21 cellular contexts compared by ENCODE assay signal in the genomic region with DNA sequence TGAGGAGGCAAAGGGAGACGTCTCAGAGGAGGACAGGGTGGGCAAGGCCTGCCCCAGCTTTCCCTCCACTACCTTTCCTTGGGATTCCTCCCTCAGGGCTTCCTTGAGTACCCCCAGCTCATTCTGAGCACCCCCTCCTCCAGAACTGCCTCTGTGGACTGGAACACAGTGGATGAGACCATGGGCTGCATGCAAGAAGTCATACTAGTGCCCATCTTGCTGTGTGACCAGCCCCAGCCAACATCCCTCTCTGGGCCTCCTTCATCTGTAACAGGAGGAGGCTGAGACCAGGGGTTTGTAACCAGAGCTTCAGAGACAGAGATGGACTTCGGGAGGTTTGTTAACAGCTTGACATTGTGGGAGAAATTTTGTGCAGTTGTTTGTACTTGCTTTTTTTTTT. TPM values are rescaled to one million over a fixed set of nuclear protein-coding genes. Genes with fewer than 3 reads are reported as not detected.
A peak's percentile ranks its signal among the peaks of the same experiment; 100 is the strongest.
DNase-seq lines count a peak whose midpoint lies in the region; TF ChIP-seq lines count a peak whose summit lies in the region.
"Had no signal": no experiment of that assay in that cellular context is flagged by ENCODE, and none has a peak within 500 bp of the region (broad histone marks: within the 10 kb centered on the region; RNA-seq: fewer than 3 reads in every experiment).

No MANE protein-coding gene starts in this region.

- H4K20me1 ChIP-seq in MM.1S (ENCODE audit: insufficient read depth, low read length): no peaks in the 10 kb centered on the region

- TF ChIP-seq CTCF in MM.1S (IDR thresholded peaks at IDR 0.05; ENCODE audit: low read length) (no peak), coronary artery (IDR thresholded peaks at IDR 0.05) (no peak)

- no peak overlapping the region for H3K4me2 ChIP-seq in MM.1S (ENCODE audit: low read depth, low read length)
- H3K4me2 ChIP-seq: KMS-11 had no signal

- H3K9me3 ChIP-seq in MM.1S (replicated peaks; ENCODE audit: insufficient read depth, low read length): no peaks in the 10 kb centered on the region

- no peak overlapping the region for H3K9ac ChIP-seq in MM.1S (ENCODE audit: low read length)
- H3K9ac ChIP-seq: KMS-11 had no signal

- H3F3A ChIP-seq in MM.1S (ENCODE audit: insufficient read depth, low read length): peaks cover 55% of the 10 kb centered on the region

- H3K4me3 ChIP-seq in MM.1S (ENCODE audit: low read length) (no peak overlapping the region), coronary artery (no peak overlapping the region)

- H3K27ac ChIP-seq in MM.1S (ENCODE audit: low read length): peak overlapping the region; percentile 89; the same call in 1 of the 2 replicates
- H3K27ac ChIP-seq in coronary artery: no peak overlapping the region
- H3K27ac ChIP-seq: 22Rv1, KMS-11 had no signal

- no peak overlapping the region for H2AFZ ChIP-seq in MM.1S (ENCODE audit: low read length)

- H3K79me2 ChIP-seq in MM.1S (ENCODE audit: low read length): peaks cover 35% of the 10 kb centered on the region

- H3K9me2 ChIP-seq in MM.1S (replicated peaks; ENCODE audit: insufficient read depth, low read length): no peaks in the 10 kb centered on the region

- peak; percentile 1 for DNase-seq in activated CD4-positive, CD25-positive, alpha-beta regulatory T cell treated with anti-CD3 and anti-CD28 coated beads, Interleukin-2, amount 50 U/mL, for 72 hours
- no peak for DNase-seq in activated CD4-positive, CD25-positive, alpha-beta regulatory T cell (lab: John Stamatoyannopoulos, UW)
- DNase-seq in MM.1S: no peak
- DNase-seq in coronary artery (ENCODE audit: low spot score): peak; percentile 67
- peak; percentile 30 for DNase-seq in ureter (ENCODE audit: low spot score)
- DNase-seq in KBM-7: no peak
- no peak for DNase-seq in stimulated activated CD4-positive, alpha-beta T cell treated with anti-CD3 and anti-CD28 coated beads, Interleukin-2, amount 100 ng/mL, for 48 hours
- DNase-seq: ACHN, Calu3, DMS79 treated with DMSO at 0.1 percent for 48 hours, GF-D8, NCI-H1048, NCI-H1417, NCI-H1694, NCI-H2029 treated with DMSO at 0.1 percent for 48 hours, NCI-H226, NCI-H510A, RPMI8226, SHP77 had no signal

- H3K4me1 ChIP-seq in MM.1S (ENCODE audit: low read length): peaks cover 68% of the 10 kb centered on the region

- H3K36me3 ChIP-seq in MM.1S (replicated peaks; ENCODE audit: insufficient read depth, low read length): no peaks in the 10 kb centered on the region

- in situ Hi-C loops in KBM-7 (cut with MboI; ENCODE audit: low pct_unique_long_range_greater_than_20kb, low sequenced_read_pairs): no loop called here

- H3K27me3 ChIP-seq in MM.1S (replicated peaks; ENCODE audit: insufficient read depth, low read length): no peaks in the 10 kb centered on the region

RNA-seq across cellular contexts. Expression of gene FEM1B, which starts 25.6 kb away (rescaled TPM):
- 91.5 TPM for total RNA-seq in ureter

Comparison
In these comparisons a context has a peak if more than half of its experiments do, and no peak if none do; other contexts are left out.
1. DNase-seq: peak in activated CD4-positive, CD25-positive, alpha-beta regulatory T cell treated with anti-CD3 and anti-CD28 coated beads, Interleukin-2, amount 50 U/mL, for 72 hours (single experiment), coronary artery (single experiment) and ureter (single experiment); none in activated CD4-positive, CD25-positive, alpha-beta regulatory T cell (0 of 4), MM.1S (single experiment), KBM-7 (single experiment) and stimulated activated CD4-positive, alpha-beta T cell treated with anti-CD3 and anti-CD28 coated beads, Interleukin-2, amount 100 ng/mL, for 48 hours (0 of 2).